ENCODE assay signal across 25 cellular contexts in genomic region chr3:161823910-161824309, GRCh38.
"Had no signal": no experiment of that assay in that cellular context is flagged by ENCODE, and none has a peak within 500 bp of the region (broad histone marks: within the 10 kb centered on the region; RNA-seq: fewer than 3 reads in every experiment).

No MANE protein-coding gene starts in this region.

- DNase-seq: dermis blood vessel endothelial cell; dorsolateral prefrontal cortex; effector CD4-positive, alpha-beta T cell; effector memory CD4-positive, alpha-beta T cell; esophagus squamous epithelium; foreskin fibroblast; foreskin melanocyte; gastrocnemius medialis; glutamatergic neuron; head of caudate nucleus; heart right ventricle; hippocampal formation; left cardiac atrium; left lung; left ventricle myocardium superior; lower lobe of right lung; mesenchymal stem cell; mucosa of descending colon; naive B cell; naive thymus-derived CD8-positive, alpha-beta T cell had no signal

- H3K27me3 ChIP-seq: dorsolateral prefrontal cortex, esophagus squamous epithelium, gastrocnemius medialis, heart right ventricle, left lung had no signal

- H3K4me3 ChIP-seq: coronary artery, dorsolateral prefrontal cortex, esophagus squamous epithelium, gastrocnemius medialis, heart right ventricle, left lung, lower lobe of right lung, mucosa of descending colon had no signal

- H3K4me1 ChIP-seq: esophagus squamous epithelium, gastrocnemius medialis, heart right ventricle, left lung, lower lobe of right lung had no signal

- H3K9me3 Mint-ChIP-seq: mesothelial cell of epicardium had no signal

- H3K36me3 ChIP-seq: esophagus squamous epithelium, gastrocnemius medialis, heart right ventricle, left lung, lower lobe of right lung had no signal

- FAIRE-seq: endothelial cell of umbilical vein, islet of Langerhans, keratinocyte had no signal

- H3K36me3 Mint-ChIP-seq: mesothelial cell of epicardium; naive B cell; naive thymus-derived CD8-positive, alpha-beta T cell had no signal

- H3K27ac Mint-ChIP-seq: mesothelial cell of epicardium; naive B cell; naive thymus-derived CD8-positive, alpha-beta T cell had no signal

- ATAC-seq: gastrocnemius medialis; heart right ventricle; left cardiac atrium; left lung; left ventricle myocardium superior; lower lobe of right lung; mucosa of descending colon; naive thymus-derived CD8-positive, alpha-beta T cell had no signal

- H3K27me3 Mint-ChIP-seq: naive thymus-derived CD8-positive, alpha-beta T cell had no signal

- H3K4me1 Mint-ChIP-seq: naive B cell; naive thymus-derived CD8-positive, alpha-beta T cell had no signal

- H3K4me3 Mint-ChIP-seq: mesothelial cell of epicardium; naive B cell; naive thymus-derived CD8-positive, alpha-beta T cell had no signal

- H3K27ac ChIP-seq: coronary artery, dorsolateral prefrontal cortex, esophagus squamous epithelium, gastrocnemius medialis, heart right ventricle, left lung, lower lobe of right lung had no signal

- H3K9me3 ChIP-seq: esophagus squamous epithelium, gastrocnemius medialis, heart right ventricle, left lung, lower lobe of right lung, mucosa of descending colon had no signal
